19 cellular contexts compared by ENCODE assay signal in genomic region chr11:66987158-66987620, GRCh38. TPM values are rescaled to one million over a fixed set of nuclear protein-coding genes. Genes with fewer than 3 reads are reported as not detected.
A peak's percentile ranks its signal among the peaks of the same experiment; 100 is the strongest.
DNase-seq lines count a peak whose midpoint lies in the region; ATAC-seq, FAIRE-seq and TF ChIP-seq lines count a peak whose summit lies in the region.
"Had no signal": no experiment of that assay in that cellular context is flagged by ENCODE, and none has a peak within 500 bp of the region (broad histone marks: within the 10 kb centered on the region; RNA-seq: fewer than 3 reads in every experiment).

No MANE protein-coding gene starts in this region.

- CTCF ChIA-PET in K562 (lab: Yijun Ruan, JAX; ENCODE audit: low intra/inter-chr PET ratio), result no interaction called here
- CTCF ChIA-PET in CD8-positive, alpha-beta T cell (lab: Charles Lee), result no interaction called here
- CTCF ChIA-PET in CD4-positive, alpha-beta T cell (lab: Charles Lee), result no interaction called here

- no TSS peak for BruUV-seq in K562 (replicated peaks; lab: Mats Ljungman, UMichigan)

- no peaks in the 10 kb centered on the region for H3K36me3 Mint-ChIP-seq in CD8-positive, alpha-beta T cell
- no peaks in the 10 kb centered on the region for H3K36me3 Mint-ChIP-seq in CD4-positive, alpha-beta T cell (ENCODE audit: low read depth)
- peaks cover 0 to 3% of the 10 kb centered on the region in 2 donors for H3K36me3 Mint-ChIP-seq in stimulated activated naive B cell treated with anti-CD40 and anti-IgM and Interleukin-4, amounts not matched to agents 10 μg/mL and 1 μg/mL and 100 μg/mL, for 72 hours

- H3K27me3 Mint-ChIP-seq in CD8-positive, alpha-beta T cell (ENCODE audit: low read depth), result peaks cover 19% of the 10 kb centered on the region
- H3K27me3 Mint-ChIP-seq in CD4-positive, alpha-beta T cell, result peaks cover 13% of the 10 kb centered on the region
- H3K27me3 Mint-ChIP-seq in stimulated activated naive B cell treated with anti-CD40 and anti-IgM and Interleukin-4, amounts not matched to agents 10 μg/mL and 1 μg/mL and 100 μg/mL, for 72 hours, result peaks cover 29 to 61% of the 10 kb centered on the region in 2 donors

- TF ChIP-seq EP300 in K562 (IDR thresholded peaks at IDR 0.05; ENCODE audit: low read length), result no peak

- H3K79me2 ChIP-seq in K562 (ENCODE audit: control insufficient read depth, insufficient read depth, low read length), result no peaks in the 10 kb centered on the region

- peaks cover 0 to 4% of the 10 kb centered on the region in 2 experiments; a peak in 1 of 5 replicates for H3K27me3 ChIP-seq in K562 (ENCODE audit: control insufficient read depth in 2 of 2, insufficient read depth in 2 of 2, low read length in 2 of 2)
- no peaks in the 10 kb centered on the region for H3K27me3 ChIP-seq in CD8-positive, alpha-beta T cell (ENCODE audit: insufficient read depth, low read length)
- H3K27me3 ChIP-seq in CD4-positive, alpha-beta T cell (ENCODE audit: control insufficient read depth, insufficient read depth, low read length), result no peaks in the 10 kb centered on the region

- ATAC-seq in K562 (peak; percentile 70), mucosa of descending colon (peak; percentile 8)
- ATAC-seq in CD8-positive, alpha-beta T cell, result no peak
- ATAC-seq in CD4-positive, alpha-beta T cell (ENCODE audit: poor library complexity), result no peak
- ATAC-seq in stimulated activated naive B cell treated with anti-CD40 and anti-IgM and Interleukin-4, amounts not matched to agents 10 μg/mL and 1 μg/mL and 100 μg/mL, for 72 hours (replicated peaks), result no peak
- ATAC-seq: GM12878 had no signal

- no peak overlapping the region for H3K27ac Mint-ChIP-seq in CD8-positive, alpha-beta T cell
- no peak overlapping the region for H3K27ac Mint-ChIP-seq in CD4-positive, alpha-beta T cell
- H3K27ac Mint-ChIP-seq in stimulated activated naive B cell treated with anti-CD40 and anti-IgM and Interleukin-4, amounts not matched to agents 10 μg/mL and 1 μg/mL and 100 μg/mL, for 72 hours, result no peak overlapping the region
- H3K27ac Mint-ChIP-seq: activated CD4-positive, alpha-beta T cell treated with anti-CD3 and anti-CD28 coated beads, Interleukin-2, amount 10 ng/mL, durations not matched to agents 7 days and 5 days had no signal

- peak overlapping the region; percentile 51 for H2AFZ ChIP-seq in K562 (ENCODE audit: low read depth, low read length)

- in situ Hi-C loops in K562 (cut with MboI), result no loop called here

- TF ChIP-seq CTCF in K562 (IDR thresholded peaks at IDR 0.05 in 2 of 3, conservative IDR thresholded peaks at IDR 0.05 in 1 of 3; ENCODE audit: insufficient read depth in 2 of 3, low read depth in 1 of 3, low read length in 3 of 3), result no peak
- TF ChIP-seq CTCF in mucosa of descending colon (IDR thresholded peaks at IDR 0.05), result no peak
- TF ChIP-seq CTCF in CD8-positive, alpha-beta T cell (IDR thresholded peaks at IDR 0.05), result no peak
- TF ChIP-seq CTCF in CD4-positive, alpha-beta T cell (IDR thresholded peaks at IDR 0.05), result no peak

- H3K9me3 Mint-ChIP-seq in CD8-positive, alpha-beta T cell, result no peaks in the 10 kb centered on the region
- no peaks in the 10 kb centered on the region for H3K9me3 Mint-ChIP-seq in CD4-positive, alpha-beta T cell
- H3K9me3 Mint-ChIP-seq in stimulated activated naive B cell treated with anti-CD40 and anti-IgM and Interleukin-4, amounts not matched to agents 10 μg/mL and 1 μg/mL and 100 μg/mL, for 72 hours, result peaks cover 0 to 3% of the 10 kb centered on the region in 2 donors
- H3K9me3 Mint-ChIP-seq: activated CD4-positive, alpha-beta T cell treated with anti-CD3 and anti-CD28 coated beads, Interleukin-2, amount 10 ng/mL, durations not matched to agents 7 days and 5 days had no signal

- intact Hi-C loops in K562 (cut with micrococcal nuclease) (no loop called here), mucosa of descending colon (cut with DNase I, micrococcal nuclease) (no loop called here)
- intact Hi-C loops in CD8-positive, alpha-beta T cell (cut with DNase I, micrococcal nuclease), result no loop called here
- intact Hi-C loops in CD4-positive, alpha-beta T cell (cut with DNase I, micrococcal nuclease), result no loop called here

- no peaks in the 10 kb centered on the region for H3K9me3 ChIP-seq in K562 (replicated peaks; ENCODE audit: control insufficient read depth, insufficient read depth, low read depth, low read length)
- no peaks in the 10 kb centered on the region for H3K9me3 ChIP-seq in mucosa of descending colon
- H3K9me3 ChIP-seq in CD8-positive, alpha-beta T cell (ENCODE audit: low read length), result no peaks in the 10 kb centered on the region
- no peaks in the 10 kb centered on the region for H3K9me3 ChIP-seq in CD4-positive, alpha-beta T cell (ENCODE audit: control insufficient read depth, low read length)
- H3K9me3 ChIP-seq: spleen had no signal

- no peak overlapping the region; the same call in 1 of the 2 replicates for H3K4me2 ChIP-seq in K562 (ENCODE audit: insufficient read depth, low read length)

- 0 out of 4 replicates have a peak overlapping the region, but pooled peaks of 1 of the 2 experiments have one; percentile 31 for H3K9ac ChIP-seq in K562 (ENCODE audit: insufficient read depth in 1 of 2, low read depth in 2 of 2, low read length in 2 of 2)

- H3K4me3 Mint-ChIP-seq in CD8-positive, alpha-beta T cell, result no peak overlapping the region
- H3K4me3 Mint-ChIP-seq in CD4-positive, alpha-beta T cell, result no peak overlapping the region
- no peak overlapping the region for H3K4me3 Mint-ChIP-seq in stimulated activated naive B cell treated with anti-CD40 and anti-IgM and Interleukin-4, amounts not matched to agents 10 μg/mL and 1 μg/mL and 100 μg/mL, for 72 hours
- H3K4me3 Mint-ChIP-seq: activated CD4-positive, alpha-beta T cell treated with anti-CD3 and anti-CD28 coated beads, Interleukin-2, amount 10 ng/mL, durations not matched to agents 7 days and 5 days had no signal

- H3K36me3 ChIP-seq in K562 (ENCODE audit: control insufficient read depth, insufficient read depth, low read length), result no peaks in the 10 kb centered on the region
- no peaks in the 10 kb centered on the region for H3K36me3 ChIP-seq in mucosa of descending colon (ENCODE audit: low read depth)
- no peaks in the 10 kb centered on the region for H3K36me3 ChIP-seq in CD8-positive, alpha-beta T cell (ENCODE audit: insufficient read depth, low read length)
- H3K36me3 ChIP-seq: spleen had no signal

- no peaks in the 10 kb centered on the region for H4K20me1 ChIP-seq in K562 (replicated peaks; ENCODE audit: control insufficient read depth, insufficient read depth, low read length)

- 35% methylated on average over 6 of the region's 6 CpGs for WGBS in K562 (ENCODE audit: insufficient coverage, low coverage, missing lambda C conversion rate)

- H3K4me1 Mint-ChIP-seq in CD8-positive, alpha-beta T cell (ENCODE audit: low read depth), result peaks cover 3% of the 10 kb centered on the region
- no peaks in the 10 kb centered on the region for H3K4me1 Mint-ChIP-seq in CD4-positive, alpha-beta T cell (ENCODE audit: low read depth)
- peaks cover 5 to 12% of the 10 kb centered on the region in 2 donors for H3K4me1 Mint-ChIP-seq in stimulated activated naive B cell treated with anti-CD40 and anti-IgM and Interleukin-4, amounts not matched to agents 10 μg/mL and 1 μg/mL and 100 μg/mL, for 72 hours

- no peak for FAIRE-seq in K562 (lab: Jason Lieb, UNC)
- FAIRE-seq: G401.6, GM12878 had no signal

- TF ChIP-seq RAD21 in K562 (CRISPR knock-in tag; conservative IDR thresholded peaks at IDR 0.05 in 1 of 2, IDR thresholded peaks at IDR 0.05 in 1 of 2), result no peak

- H3K27ac ChIP-seq in K562 (ENCODE audit: extremely low read depth, low read depth, low read length), result no peak overlapping the region
- no peak overlapping the region for H3K27ac ChIP-seq in CD8-positive, alpha-beta T cell (ENCODE audit: low read depth, low read length)
- no peak overlapping the region for H3K27ac ChIP-seq in CD4-positive, alpha-beta T cell (ENCODE audit: low read depth, low read length)
- no peak overlapping the region for H3K27ac ChIP-seq in caudate nucleus (ENCODE audit: low read depth, low read length)
- H3K27ac ChIP-seq: spleen had no signal

- TF ChIP-seq POLR2A in K562 (conservative IDR thresholded peaks at IDR 0.05), result no peak

- DNase-seq in ELF-1 (ENCODE audit: low read depth, low spot score), result peak; percentile 44
- DNase-seq in NCI-H1694 (lab: John Stamatoyannopoulos, UW), result peak; percentile 32
- DNase-seq in K562 (ENCODE audit: extremely low read depth in 1 of 4, low spot score in 3 of 4), result peak in 3 of 4 experiments; percentile 34 to 52 (median 44)
- DNase-seq in mucosa of descending colon, result no peak
- no peak for DNase-seq in CD8-positive, alpha-beta T cell
- DNase-seq in CD4-positive, alpha-beta T cell, result no peak
- DNase-seq in caudate nucleus (lab: John Stamatoyannopoulos, UW), result no peak
- DNase-seq in stimulated activated naive B cell treated with anti-CD40 and anti-IgM and Interleukin-4, amounts not matched to agents 10 μg/mL and 1 μg/mL and 100 μg/mL, for 72 hours, result no peak
- DNase-seq: activated CD4-positive, alpha-beta T cell treated with anti-CD3 and anti-CD28 coated beads, Interleukin-2, amount 10 ng/mL, durations not matched to agents 7 days and 5 days; activated naive CD4-positive, alpha-beta T cell treated with Interleukin-2 at 50 U/mL for 16 hours; anterior cingulate cortex; NCI-H146; posterior cingulate gyrus; spleen; T-helper 9 cell had no signal

- POLR2A ChIA-PET in K562 (lab: Yijun Ruan, JAX), result interaction anchor here (0.7 to 2.0 kb wide), 4 partner anchors 10 to 74 kb away, joined by 3 to 7 read pairs (median 4); no protein-coding TSS in a partner anchor
- POLR2A ChIA-PET in CD8-positive, alpha-beta T cell (lab: Charles Lee), result no interaction called here
- POLR2A ChIA-PET in CD4-positive, alpha-beta T cell (lab: Charles Lee), result no interaction called here

- peaks cover 2 to 9% of the 10 kb centered on the region in 2 experiments; a peak in 4 of 5 replicates for H3K4me1 ChIP-seq in K562 (replicated peaks in 1 of 2; ENCODE audit: control insufficient read depth in 2 of 2, insufficient read depth in 2 of 2, low read length in 2 of 2)
- H3K4me1 ChIP-seq in mucosa of descending colon (ENCODE audit: low read depth), result peaks cover under 1% of the 10 kb centered on the region
- H3K4me1 ChIP-seq in CD8-positive, alpha-beta T cell (ENCODE audit: insufficient read depth, low read length), result peaks cover under 1% of the 10 kb centered on the region

- H3K9me1 ChIP-seq in K562 (ENCODE audit: control insufficient read depth, insufficient read depth, low read length), result no peaks in the 10 kb centered on the region

- H3K4me3 ChIP-seq in K562, result no peak overlapping the region
- H3K4me3 ChIP-seq in mucosa of descending colon, result no peak overlapping the region
- no peak overlapping the region for H3K4me3 ChIP-seq in CD8-positive, alpha-beta T cell (ENCODE audit: low read depth, low read length)
- H3K4me3 ChIP-seq: GM12878, spleen had no signal

RNA-seq across cellular contexts. Expression of gene C11orf86, which starts 12.1 kb away (rescaled TPM):
- not detected in 2 replicates for total RNA-seq in K562 (2011; cell fraction: chromatin; rRNA removed; ENCODE audit: low replicate concordance)
- not detected in 2 replicates for total RNA-seq in K562 (2011; cell fraction: nucleolus; rRNA removed)
- total RNA-seq in K562 (2011; cell fraction: nucleoplasm; rRNA removed), result not detected in 2 replicates
- total RNA-seq in K562 (2014; rRNA removed) (not detected in 2 replicates), K562 (2014; rRNA removed; fragmentation: Illumina TruSeq; extraction: Trizol) (not detected in 2 replicates), K562 (2015; rRNA removed; fragmentation: Illumina TruSeq; extraction: Trizol) (not detected in 2 replicates), K562 (2021) (not detected in 2 replicates), mucosa of descending colon (10 to 100 TPM; 26.9 to 51.5 (median 38.3) TPM)
- polyA plus RNA-seq in K562 (2011; rRNA removed) (not detected in 2 replicates), K562 (2014; fragmentation: Illumina TruSeq; extraction: Trizol) (not detected in 2 replicates), K562 (2014; fragmentation: Nextera tagmentation; extraction: Ambion mirVana) (not detected), K562 (2014; rRNA removed) (not detected in 2 replicates)
- not detected in 2 replicates for polyA plus RNA-seq in K562 (2011; cell fraction: cytosol; rRNA removed)
- not detected in 2 replicates for polyA plus RNA-seq in K562 (2011; cell fraction: nucleus; rRNA removed)
- not detected in 2 replicates for polyA plus RNA-seq in K562 (2012)
- not detected in 2 replicates for polyA minus RNA-seq in K562 (2011; rRNA and poly(A)+ RNA removed)
- 1.1 TPM in 1 of 2 replicates, not detected in the other for polyA minus RNA-seq in K562 (2011; cell fraction: cytosol; rRNA and poly(A)+ RNA removed)
- polyA minus RNA-seq in K562 (2011; cell fraction: nucleus; rRNA and poly(A)+ RNA removed), result not detected in 2 replicates
- total RNA-seq in CD8-positive, alpha-beta T cell, result not detected
- not detected for total RNA-seq in CD4-positive, alpha-beta T cell
- total RNA-seq: activated CD4-positive, alpha-beta T cell treated with anti-CD3 and anti-CD28 coated beads, Interleukin-2, amount 10 ng/mL, durations not matched to agents 7 days and 5 days; GM12878; H4; liver; spleen had no signal
- polyA plus RNA-seq: GM12878 had no signal

RNA-seq across cellular contexts. Expression of gene PC, which starts 29.0 kb away (rescaled TPM):
- 53.4 and 88.6 TPM in 2 replicates for total RNA-seq in K562 (2011; cell fraction: chromatin; rRNA removed; ENCODE audit: low replicate concordance)
- 47.2 and 61.2 TPM in 2 replicates for total RNA-seq in K562 (2011; cell fraction: nucleolus; rRNA removed)
- total RNA-seq in K562 (2011; cell fraction: nucleoplasm; rRNA removed), result 25.8 and 29.3 TPM in 2 replicates
- total RNA-seq in K562 (2014; rRNA removed), result 11.1 and 22.7 TPM in 2 replicates
- total RNA-seq in K562 (2014; rRNA removed; fragmentation: Illumina TruSeq; extraction: Trizol), result 4.4 and 8.4 TPM in 2 replicates
- 8.7 and 9.9 TPM in 2 replicates for total RNA-seq in K562 (2015; rRNA removed; fragmentation: Illumina TruSeq; extraction: Trizol)
- 38.0 and 38.4 TPM in 2 replicates for total RNA-seq in K562 (2021)
- 6.1 and 11.2 TPM in 2 replicates for polyA plus RNA-seq in K562 (2011; rRNA removed)
- polyA plus RNA-seq in K562 (2011; cell fraction: cytosol; rRNA removed), result 5.8 and 9.3 TPM in 2 replicates
- polyA plus RNA-seq in K562 (2011; cell fraction: nucleus; rRNA removed), result 43.6 and 55.7 TPM in 2 replicates
- polyA plus RNA-seq in K562 (2012), result 21.3 and 21.6 TPM in 2 replicates
- 13.7 and 20.7 TPM in 2 replicates for polyA plus RNA-seq in K562 (2014; fragmentation: Illumina TruSeq; extraction: Trizol)
- polyA plus RNA-seq in K562 (2014; fragmentation: Nextera tagmentation; extraction: Ambion mirVana), result under 1 TPM; 0.94 to 0.97 TPM
- 10.4 and 26.1 TPM in 2 replicates for polyA plus RNA-seq in K562 (2014; rRNA removed)
- 6.5 and 7.7 TPM in 2 replicates for polyA minus RNA-seq in K562 (2011; rRNA and poly(A)+ RNA removed)
- polyA minus RNA-seq in K562 (2011; cell fraction: cytosol; rRNA and poly(A)+ RNA removed), result 10.8 and 16.8 TPM in 2 replicates
- 13.3 and 13.7 TPM in 2 replicates for polyA minus RNA-seq in K562 (2011; cell fraction: nucleus; rRNA and poly(A)+ RNA removed)
- total RNA-seq in mucosa of descending colon, result 10 to 100 TPM; 20.0 to 43.8 (median 43.3) TPM
- total RNA-seq in CD8-positive, alpha-beta T cell, result 1 to 10 TPM; 4.4 to 4.5 TPM
- 1 to 10 TPM; 5.1 to 7.1 TPM for total RNA-seq in CD4-positive, alpha-beta T cell

RNA-seq across cellular contexts. Expression of gene SYT12, which starts 35.7 kb away (rescaled TPM):
- total RNA-seq in K562 (2011; cell fraction: chromatin; rRNA removed; ENCODE audit: low replicate concordance), result 0.14 and 0.32 TPM in 2 replicates
- 0.13 and 0.17 TPM in 2 replicates for total RNA-seq in K562 (2011; cell fraction: nucleolus; rRNA removed)
- 0.15 TPM in 1 of 2 replicates, not detected in the other for total RNA-seq in K562 (2011; cell fraction: nucleoplasm; rRNA removed)
- total RNA-seq in K562 (2014; rRNA removed), result not detected in 2 replicates
- 0.11 TPM in 1 of 2 replicates, not detected in the other for total RNA-seq in K562 (2014; rRNA removed; fragmentation: Illumina TruSeq; extraction: Trizol)
- total RNA-seq in K562 (2015; rRNA removed; fragmentation: Illumina TruSeq; extraction: Trizol), result 0.11 TPM in 1 of 2 replicates, not detected in the other
- total RNA-seq in K562 (2021), result not detected in 2 replicates
- polyA plus RNA-seq in K562 (2011; rRNA removed), result 0.01 and 0.03 TPM in 2 replicates
- 0.01 and 0.04 TPM in 2 replicates for polyA plus RNA-seq in K562 (2011; cell fraction: cytosol; rRNA removed)
- 0.04 and 0.13 TPM in 2 replicates for polyA plus RNA-seq in K562 (2011; cell fraction: nucleus; rRNA removed)
- polyA plus RNA-seq in K562 (2012), result 0.08 and 0.21 TPM in 2 replicates
- polyA plus RNA-seq in K562 (2014; fragmentation: Illumina TruSeq; extraction: Trizol), result 0.03 TPM in 1 of 2 replicates, not detected in the other
- not detected for polyA plus RNA-seq in K562 (2014; fragmentation: Nextera tagmentation; extraction: Ambion mirVana)
- 0.03 and 0.07 TPM in 2 replicates for polyA plus RNA-seq in K562 (2014; rRNA removed)
- polyA minus RNA-seq in K562 (2011; rRNA and poly(A)+ RNA removed), result 0.04 TPM in 1 of 2 replicates, not detected in the other
- polyA minus RNA-seq in K562 (2011; cell fraction: cytosol; rRNA and poly(A)+ RNA removed), result not detected in 2 replicates
- 0.13 and 0.22 TPM in 2 replicates for polyA minus RNA-seq in K562 (2011; cell fraction: nucleus; rRNA and poly(A)+ RNA removed)
- total RNA-seq in mucosa of descending colon, result under 1 TPM in 1 of 3 donors, not detected in 2; 0.09 TPM
- not detected for total RNA-seq in CD8-positive, alpha-beta T cell
- total RNA-seq in CD4-positive, alpha-beta T cell, result not detected
- total RNA-seq: activated CD4-positive, alpha-beta T cell treated with anti-CD3 and anti-CD28 coated beads, Interleukin-2, amount 10 ng/mL, durations not matched to agents 7 days and 5 days; H4; spleen had no signal

Comparison
In these comparisons a context has a peak if more than half of its experiments do, and no peak if none do; other contexts are left out.
1. DNase-seq: peak in ELF-1 (single experiment), NCI-H1694 (single experiment) and K562 (3 of 4); none in mucosa of descending colon (0 of 3), CD8-positive, alpha-beta T cell (0 of 7), CD4-positive, alpha-beta T cell (0 of 10), caudate nucleus (0 of 61) and stimulated activated naive B cell treated with anti-CD40 and anti-IgM and Interleukin-4, amounts not matched to agents 10 μg/mL and 1 μg/mL and 100 μg/mL, for 72 hours (single experiment).
2. ATAC-seq: peak in K562 (single experiment) and mucosa of descending colon (single experiment); none in CD8-positive, alpha-beta T cell (single experiment), CD4-positive, alpha-beta T cell (single experiment) and stimulated activated naive B cell treated with anti-CD40 and anti-IgM and Interleukin-4, amounts not matched to agents 10 μg/mL and 1 μg/mL and 100 μg/mL, for 72 hours (0 of 2).
3. RNA of gene C11orf86, which starts 12.1 kb away (total RNA-seq): 26.9 to 51.5 TPM in mucosa of descending colon; not detected in K562, not detected in CD8-positive, alpha-beta T cell and not detected in CD4-positive, alpha-beta T cell; every median in the first group is over 10 times any median in the second.